ENCODE assay signal across 22 cellular contexts in the genomic region with DNA sequence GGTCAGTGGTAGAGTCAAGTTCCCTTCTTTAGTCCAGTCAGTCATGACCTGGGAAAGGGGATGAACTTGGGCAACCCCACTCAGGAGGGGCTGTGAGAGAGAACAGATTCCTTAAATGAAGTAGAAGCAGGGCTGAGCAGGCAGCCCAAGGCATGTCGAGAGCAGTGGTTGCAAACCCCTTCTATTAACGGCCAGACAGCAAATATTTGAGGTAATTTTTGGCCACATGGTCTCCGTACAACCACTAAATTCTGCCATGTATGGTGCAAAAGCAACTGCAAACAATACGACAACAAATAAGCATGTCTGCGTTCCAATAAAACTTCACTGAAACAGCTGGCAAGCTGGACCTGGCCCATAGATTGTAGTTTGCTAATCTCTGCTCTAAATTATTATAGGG.
"Had no signal": no experiment of that assay in that cellular context is flagged by ENCODE, and none has a peak within 500 bp of the region (broad histone marks: within the 10 kb centered on the region; RNA-seq: fewer than 3 reads in every experiment).

No MANE protein-coding gene starts in this region.

- DNase-seq: Kasumi-1, MV-4-11, NCI-H1048, NCI-H1105, NCI-H1417, NCI-H1436 treated with DMSO at 0.1 percent for 48 hours, NCI-H1694, NCI-H187 treated with DMSO at 0.1 percent for 48 hours, NCI-H2029 treated with DMSO at 0.1 percent for 48 hours, NCI-H2227 treated with DMSO at 0.1 percent for 48 hours, NCI-H446, NCI-H510A, NCI-H524 treated with DMSO at 0.1 percent for 48 hours, NCI-H69, NCI-H774, SHP77, SK-N-SH, T-helper 1 cell had no signal

- H3K9me2 ChIP-seq: SK-N-SH had no signal

- H3K9ac ChIP-seq: KMS-11, SK-N-SH had no signal

- H3K27ac ChIP-seq: KMS-11, RWPE1 had no signal

- H3K4me2 ChIP-seq: KMS-11, SK-N-SH had no signal

- H3K36me3 Mint-ChIP-seq: IgD-negative memory B cell had no signal

- ATAC-seq: K562 had no signal

- H3K9me3 ChIP-seq: SK-N-SH had no signal

- H3K4me3 Mint-ChIP-seq: IgD-negative memory B cell had no signal

- H3K4me3 ChIP-seq: K562 had no signal

- H3K27ac Mint-ChIP-seq: IgD-negative memory B cell had no signal

- H3K4me1 Mint-ChIP-seq: IgD-negative memory B cell had no signal
